Comparison of ENCODE assay signal across 29 cellular contexts in the genomic region with DNA sequence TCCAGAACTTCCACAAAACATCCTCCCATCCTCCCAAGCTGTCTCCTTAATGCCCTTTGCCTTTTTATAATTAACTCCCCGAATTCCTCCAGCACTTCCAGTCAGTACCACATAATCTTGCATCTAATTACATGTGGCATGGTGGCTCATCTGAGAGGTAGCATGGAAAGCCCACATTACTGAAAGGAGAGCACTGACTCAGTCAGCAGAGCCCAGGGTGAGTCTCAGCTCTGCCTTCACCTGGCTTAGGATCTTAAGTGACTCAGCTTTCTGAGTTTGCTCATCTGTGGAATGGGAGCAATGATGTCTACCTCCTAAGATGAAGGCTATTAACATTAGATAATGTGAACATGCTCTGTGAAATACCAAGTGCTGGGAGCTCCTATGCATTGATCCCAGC.
"Had no signal": no experiment of that assay in that cellular context is flagged by ENCODE, and none has a peak within 500 bp of the region (broad histone marks: within the 10 kb centered on the region; RNA-seq: fewer than 3 reads in every experiment).

No MANE protein-coding gene starts in this region.

- H3K27me3 Mint-ChIP-seq: activated B cell treated with CpG ODN at 0.5 μM for 24 hours; activated CD4-positive, alpha-beta memory T cell treated with anti-CD3 and anti-CD28 coated beads, Interleukin-2, amount 10 ng/mL, durations not matched to agents 7 days and 5 days; activated CD4-positive, alpha-beta T cell treated with anti-CD3 and anti-CD28 coated beads, Interleukin-2, amount 10 ng/mL, durations not matched to agents 24 days and 14 days; activated naive CD8-positive, alpha-beta T cell treated with anti-CD3 and anti-CD28 coated beads, Interleukin-2, amount 10 ng/mL, durations not matched to agents 7 days and 5 days; activated T-cell treated with anti-CD3 and anti-CD28 coated beads, Interleukin-2, amount 50 U/mL, for 24 hours; brain had no signal

- H3K36me3 Mint-ChIP-seq: activated naive CD4-positive, alpha-beta T cell treated with anti-CD3 and anti-CD28 coated beads, Interleukin-2, amount 50 U/mL, for 72 hours; activated naive CD8-positive, alpha-beta T cell treated with anti-CD3 and anti-CD28 coated beads, Interleukin-2, amount 10 ng/mL, durations not matched to agents 7 days and 5 days; brain had no signal

- H3K4me1 ChIP-seq: ascending aorta, breast epithelium, colonic mucosa had no signal

- H3K27ac ChIP-seq: ascending aorta, breast epithelium, cardiac muscle cell, colonic mucosa, epithelial cell of prostate, WERI-Rb-1 had no signal

- DNase-seq: activated B cell treated with CpG ODN at 0.5 μM for 24 hours; activated CD4-positive, alpha-beta memory T cell treated with anti-CD3 and anti-CD28 coated beads, Interleukin-2, amount 10 ng/mL, durations not matched to agents 7 days and 5 days; activated CD4-positive, alpha-beta T cell treated with anti-CD3 and anti-CD28 coated beads, Interleukin-2, amount 10 ng/mL, durations not matched to agents 24 days and 14 days; activated CD8-positive, alpha-beta memory T cell treated with anti-CD3 and anti-CD28 coated beads, Interleukin-2, amount 50 U/mL, for 48 hours; activated effector memory CD4-positive, alpha-beta T cell treated with Interleukin-2 at 50 U/mL for 16 hours; activated gamma-delta T cell treated with Interleukin-2 at 50 U/mL for 16 hours; activated naive CD4-positive, alpha-beta T cell treated with Interleukin-2 at 50 U/mL for 16 hours; activated naive CD8-positive, alpha-beta T cell treated with anti-CD3 and anti-CD28 coated beads, Interleukin-2, amount 10 ng/mL, durations not matched to agents 7 days and 5 days; activated T-cell treated with anti-CD3 and anti-CD28 coated beads for 4 hours; activated T-cell treated with anti-CD3 and anti-CD28 coated beads, Interleukin-2, amount 50 U/mL, for 24 hours; activated T-cell treated with anti-CD3 and anti-CD28 coated beads, Interleukin-2, amount 50 U/mL, for 72 hours; central memory CD4-positive, alpha-beta T cell; cerebellar nuclear complex; colonic mucosa; effector CD8-positive, alpha-beta T cell; foreskin fibroblast; head of caudate nucleus; T-helper 1 cell; T-helper 17 cell; T1000; WERI-Rb-1 had no signal

- H3K4me1 Mint-ChIP-seq: activated B cell treated with CpG ODN at 0.5 μM for 24 hours; activated CD4-positive, alpha-beta memory T cell treated with anti-CD3 and anti-CD28 coated beads, Interleukin-2, amount 10 ng/mL, durations not matched to agents 7 days and 5 days; activated CD4-positive, alpha-beta T cell treated with anti-CD3 and anti-CD28 coated beads, Interleukin-2, amount 10 ng/mL, durations not matched to agents 24 days and 14 days; activated naive CD8-positive, alpha-beta T cell treated with anti-CD3 and anti-CD28 coated beads, Interleukin-2, amount 10 ng/mL, durations not matched to agents 7 days and 5 days; T-helper 17 cell had no signal

- H3K27ac Mint-ChIP-seq: activated B cell treated with CpG ODN at 0.5 μM for 24 hours; activated CD4-positive, alpha-beta memory T cell treated with anti-CD3 and anti-CD28 coated beads, Interleukin-2, amount 10 ng/mL, durations not matched to agents 7 days and 5 days; activated CD4-positive, alpha-beta T cell treated with anti-CD3 and anti-CD28 coated beads, Interleukin-2, amount 10 ng/mL, durations not matched to agents 24 days and 14 days; activated naive CD4-positive, alpha-beta T cell treated with anti-CD3 and anti-CD28 coated beads, Interleukin-2, amount 50 U/mL, for 72 hours; activated naive CD8-positive, alpha-beta T cell treated with anti-CD3 and anti-CD28 coated beads, Interleukin-2, amount 10 ng/mL, durations not matched to agents 7 days and 5 days; activated T-cell treated with anti-CD3 and anti-CD28 coated beads, Interleukin-2, amount 50 U/mL, for 24 hours; activated T-cell treated with anti-CD3 and anti-CD28 coated beads, Interleukin-2, amount 50 U/mL, for 72 hours; brain; T-helper 17 cell; T-helper 2 cell treated with Interferon-gamma antibody and Interleukin-4, amounts not matched to agents 5 μg/mL and 100 μg/mL, for 36 hours had no signal

- H3K9me3 Mint-ChIP-seq: activated B cell treated with CpG ODN at 0.5 μM for 24 hours; activated CD4-positive, alpha-beta memory T cell treated with anti-CD3 and anti-CD28 coated beads, Interleukin-2, amount 10 ng/mL, durations not matched to agents 7 days and 5 days; activated CD4-positive, alpha-beta T cell treated with anti-CD3 and anti-CD28 coated beads, Interleukin-2, amount 10 ng/mL, durations not matched to agents 24 days and 14 days; activated naive CD4-positive, alpha-beta T cell treated with anti-CD3 and anti-CD28 coated beads, Interleukin-2, amount 50 U/mL, for 72 hours; activated naive CD8-positive, alpha-beta T cell treated with anti-CD3 and anti-CD28 coated beads, Interleukin-2, amount 10 ng/mL, durations not matched to agents 7 days and 5 days; activated T-cell treated with anti-CD3 and anti-CD28 coated beads, Interleukin-2, amount 50 U/mL, for 24 hours; T-helper 2 cell treated with Interferon-gamma antibody and Interleukin-4, amounts not matched to agents 5 μg/mL and 100 μg/mL, for 36 hours had no signal

- H3K4me3 Mint-ChIP-seq: activated B cell treated with CpG ODN at 0.5 μM for 24 hours; activated CD4-positive, alpha-beta memory T cell treated with anti-CD3 and anti-CD28 coated beads, Interleukin-2, amount 10 ng/mL, durations not matched to agents 7 days and 5 days; activated CD4-positive, alpha-beta T cell treated with anti-CD3 and anti-CD28 coated beads, Interleukin-2, amount 10 ng/mL, durations not matched to agents 24 days and 14 days; activated naive CD8-positive, alpha-beta T cell treated with anti-CD3 and anti-CD28 coated beads, Interleukin-2, amount 10 ng/mL, durations not matched to agents 7 days and 5 days; activated T-cell treated with anti-CD3 and anti-CD28 coated beads, Interleukin-2, amount 50 U/mL, for 24 hours; activated T-cell treated with anti-CD3 and anti-CD28 coated beads, Interleukin-2, amount 50 U/mL, for 72 hours; brain; T-helper 17 cell; T-helper 2 cell treated with Interferon-gamma antibody and Interleukin-4, amounts not matched to agents 5 μg/mL and 100 μg/mL, for 36 hours had no signal

- H3K27me3 ChIP-seq: ascending aorta, breast epithelium, cardiac muscle cell, colonic mucosa had no signal

- H3K4me3 ChIP-seq: ascending aorta, breast epithelium, cardiac muscle cell, colonic mucosa had no signal

- H3K36me3 ChIP-seq: ascending aorta, breast epithelium, cardiac muscle cell, colonic mucosa, WERI-Rb-1 had no signal

- H3K9me3 ChIP-seq: ascending aorta, breast epithelium, colonic mucosa had no signal

- ATAC-seq: activated CD4-positive, CD25-positive, alpha-beta regulatory T cell treated with anti-CD3 and anti-CD28 coated beads, Interleukin-2, amount 50 U/mL, for 24 hours; activated T-cell treated with anti-CD3 and anti-CD28 coated beads, Interleukin-2, amount 50 U/mL, for 72 hours; T-helper 17 cell had no signal
